ENCODE assay signal across 8 cellular contexts in the genomic region with DNA sequence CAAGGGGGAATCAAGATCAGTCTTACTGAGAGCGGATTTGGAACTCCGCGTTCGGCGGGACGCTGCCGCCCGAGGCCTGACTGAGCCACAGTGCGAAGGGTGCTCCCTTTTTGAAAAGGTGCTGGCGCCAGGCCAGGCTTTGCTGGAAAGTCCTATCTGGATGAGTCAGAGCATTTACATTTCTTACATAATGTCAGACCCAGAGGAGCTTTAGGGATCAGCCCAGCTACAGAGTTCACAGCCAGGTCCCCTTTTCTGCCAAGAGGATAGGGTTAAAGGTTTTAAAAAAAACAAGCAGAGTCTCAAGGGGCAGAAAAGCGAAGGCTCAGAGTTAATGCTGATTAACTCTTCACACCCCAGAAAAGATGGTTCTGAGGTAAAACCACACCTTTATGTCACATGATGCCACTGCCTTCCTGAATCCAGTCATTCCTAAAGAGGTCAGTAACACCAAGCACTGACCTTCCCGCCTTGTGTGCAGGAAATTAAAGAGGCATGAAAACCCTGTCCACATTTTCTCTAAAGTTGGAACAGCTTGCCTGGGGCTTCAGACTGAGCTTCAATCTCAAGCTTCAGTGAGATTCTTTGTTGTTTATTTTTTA. TPM values are rescaled to one million over a fixed set of nuclear protein-coding genes. Genes with fewer than 3 reads are reported as not detected.
DNase-seq lines count a peak whose midpoint lies in the region; ATAC-seq and TF ChIP-seq lines count a peak whose summit lies in the region.

No MANE protein-coding gene starts in this region.

- peak overlapping the region; percentile 80 to 86 (median 83) for H3K4me3 Mint-ChIP-seq in immature natural killer cell

- no peaks in the 10 kb centered on the region for H3K27me3 ChIP-seq in body of pancreas
- no peaks in the 10 kb centered on the region for H3K27me3 ChIP-seq in spleen (replicated peaks in 1 of 7)

- H3K36me3 ChIP-seq in body of pancreas (replicated peaks in 1 of 2; ENCODE audit: insufficient read depth in 1 of 2, low read depth in 2 of 2) = no peaks in the 10 kb centered on the region
- H3K36me3 ChIP-seq in spleen = no peaks in the 10 kb centered on the region

- H3K4me3 ChIP-seq in body of pancreas (no peak overlapping the region), spleen (peak overlapping the region; percentile 32 to 63 (median 39))

- TF ChIP-seq CTCF in body of pancreas (IDR thresholded peaks at IDR 0.05) = no peak
- no peak for TF ChIP-seq CTCF in spleen (IDR thresholded peaks at IDR 0.05 in 8 of 11, conservative IDR thresholded peaks at IDR 0.05 in 3 of 11)

- TF ChIP-seq POLR2A in body of pancreas (IDR thresholded peaks at IDR 0.05) = peak; percentile 28 to 84 (median 74)
- no peak for TF ChIP-seq POLR2A in spleen (IDR thresholded peaks at IDR 0.05)

- peak; percentile 69 for ATAC-seq in GM21786 (IDR thresholded peaks at IDR 0.05; ENCODE audit: unreplicated experiment)
- peak; percentile 77 for ATAC-seq in body of pancreas

- peaks cover 31 to 33% of the 10 kb centered on the region in 2 donors for H3K4me1 Mint-ChIP-seq in immature natural killer cell

- peaks cover 0 to 3% (median 0%) of the 10 kb centered on the region in 3 donors for H3K36me3 Mint-ChIP-seq in immature natural killer cell

- intact Hi-C loops in body of pancreas (cut with DNase I) = no loop called here
- intact Hi-C loops in spleen (cut with DNase I; ENCODE audit: low total_unique reads) = no loop called here

- H3K27me3 Mint-ChIP-seq in immature natural killer cell (ENCODE audit: low read depth in 3 of 3) = peaks cover 0 to 8% (median 2%) of the 10 kb centered on the region in 3 donors

- 3 to 4% methylated on average over 12 of the region's 12 CpGs for WGBS in body of pancreas, 2 donors
- 14 to 34% (median 18%) methylated on average over 11 to 12 of the region's 12 CpGs for WGBS in spleen, 5 donors

- H3K27ac Mint-ChIP-seq in immature natural killer cell = peak overlapping the region in 1 of 6 donors; percentile 52

- H3K9me3 ChIP-seq in body of pancreas (no peaks in the 10 kb centered on the region), spleen (no peaks in the 10 kb centered on the region)

- no peaks in the 10 kb centered on the region for H3K9me3 Mint-ChIP-seq in immature natural killer cell

- H3K27ac ChIP-seq in body of pancreas (peak overlapping the region; percentile 75 to 88 (median 82)), spleen (peak overlapping the region; percentile 58 to 89 (median 84))

- H3K4me1 ChIP-seq in body of pancreas (peaks cover 44% of the 10 kb centered on the region), spleen (peaks cover 12 to 65% (median 44%) of the 10 kb centered on the region in 6 donors)

- DNase-seq in EH (ENCODE audit: low read depth) (peak; percentile 93), M059J (ENCODE audit: low read depth) (peak; percentile 94), T-helper 1 cell (peak in 3 of 5 donors; percentile 22 to 31 (median 26)), body of pancreas (peak; percentile 90 to 94 (median 92)), immature natural killer cell (no peak), spleen (peak; percentile 89), cerebellar nuclear complex (lab: John Stamatoyannopoulos, UW) (no peak)

RNA-seq across cellular contexts. Expression of gene FBXL14, which starts 11.7 kb away (rescaled TPM):
- total RNA-seq in M059J (2014; rRNA removed; shearing (Covaris generic)) = 7.9 and 9.6 TPM in 2 replicates
- total RNA-seq in body of pancreas = 1 to 10 TPM; 4.6 to 9.9 TPM
- 10 to 100 TPM in 2 of 3 donors, 1 to 10 TPM in 1; 9.4 to 15.1 (median 11.1) TPM for polyA plus RNA-seq in immature natural killer cell
- 10 to 100 TPM; 13.0 to 21.4 (median 19.8) TPM for total RNA-seq in spleen
- 10 to 100 TPM in 1 of 3 donors, 1 to 10 TPM in 2; 1.9 to 10.1 (median 5.0) TPM for polyA plus RNA-seq in spleen

RNA-seq across cellular contexts. Expression of gene WNT5B, which starts 22.9 kb away (rescaled TPM):
- total RNA-seq in M059J (2014; rRNA removed; shearing (Covaris generic)) = 25.5 and 43.5 TPM in 2 replicates
- total RNA-seq in body of pancreas = not detected
- not detected for polyA plus RNA-seq in immature natural killer cell
- 1 to 10 TPM; 3.9 to 8.7 (median 5.0) TPM for total RNA-seq in spleen
- 1 to 10 TPM; 1.1 to 1.8 (median 1.7) TPM for polyA plus RNA-seq in spleen

Comparison
In these comparisons a context has a peak if more than half of its experiments do, and no peak if none do; other contexts are left out.
1. DNase-seq: peak in EH (single experiment), M059J (single experiment), T-helper 1 cell (3 of 5), body of pancreas (4 of 4) and spleen (single experiment); none in immature natural killer cell (0 of 3) and cerebellar nuclear complex (0 of 2).
2. H3K4me3 ChIP-seq: peak in spleen (8 of 8); none in body of pancreas (0 of 2).
3. POLR2A ChIP-seq: peak in body of pancreas (3 of 3); none in spleen (0 of 3).